In genomic region chr2:42928161-42928691, GRCh38 we compare ENCODE assay signal across 9 cellular contexts.
DNase-seq lines count a peak whose midpoint lies in the region; ATAC-seq and TF ChIP-seq lines count a peak whose summit lies in the region.
"Had no signal": no experiment of that assay in that cellular context is flagged by ENCODE, and none has a peak within 500 bp of the region (broad histone marks: within the 10 kb centered on the region; RNA-seq: fewer than 3 reads in every experiment).

No MANE protein-coding gene starts in this region.

- H3K27ac ChIP-seq in coronary artery (peak overlapping the region; percentile 89 to 97), muscle layer of duodenum (ENCODE audit: low read length) (peak overlapping the region; percentile 98), urinary bladder (ENCODE audit: low read depth) (peak overlapping the region; percentile 66)

- peak; percentile 5 for DNase-seq in NCI-H345 (lab: John Stamatoyannopoulos, UW)
- DNase-seq in NCI-H345 treated with DMSO at 0.1 percent for 48 hours (lab: John Stamatoyannopoulos, UW; ENCODE audit: unreplicated experiment) = no peak
- no peak for DNase-seq in coronary artery (ENCODE audit: low spot score)
- no peak for DNase-seq in stimulated activated CD4-positive, alpha-beta T cell treated with anti-CD3 and anti-CD28 coated beads, Interleukin-4, amount 100 ng/mL, for 24 hours
- DNase-seq in glomerular visceral epithelial cell (ENCODE audit: extremely low spot score) = no peak
- DNase-seq: NCI-H187 had no signal

- H3K27me3 ChIP-seq in muscle layer of duodenum (ENCODE audit: low read depth, low read length) = no peaks in the 10 kb centered on the region

- H3K36me3 ChIP-seq in muscle layer of duodenum (ENCODE audit: control insufficient read depth in 1 of 2, insufficient read depth in 2 of 2, low read length in 2 of 2) (no peaks in the 10 kb centered on the region), urinary bladder (ENCODE audit: insufficient read depth) (no peaks in the 10 kb centered on the region)

- 52% methylated on average over 9 of the region's 9 CpGs for WGBS in urinary bladder

- H3K4me3 ChIP-seq in coronary artery (no peak overlapping the region), muscle layer of duodenum (ENCODE audit: low read depth in 1 of 2, low read length in 2 of 2) (no peak overlapping the region), urinary bladder (ENCODE audit: low read depth, low read length) (no peak overlapping the region)

- no peak for ATAC-seq in GM21576 (IDR thresholded peaks at IDR 0.05; ENCODE audit: unreplicated experiment)

- H3K4me1 ChIP-seq in muscle layer of duodenum (ENCODE audit: control insufficient read depth in 1 of 2, insufficient read depth in 2 of 2, low read length in 2 of 2) (peaks cover 68 to 77% of the 10 kb centered on the region in 2 donors), urinary bladder (ENCODE audit: insufficient read depth) (peaks cover 2% of the 10 kb centered on the region)

- no peak for TF ChIP-seq CTCF in coronary artery (IDR thresholded peaks at IDR 0.05)

- H3K9me3 ChIP-seq in muscle layer of duodenum (ENCODE audit: control insufficient read depth in 1 of 2, low read length in 2 of 2) = no peaks in the 10 kb centered on the region
